27 cellular contexts compared by ENCODE assay signal in genomic region chr4:4408132-4408523, GRCh38. TPM values are rescaled to one million over a fixed set of nuclear protein-coding genes. Genes with fewer than 3 reads are reported as not detected.
"Had no signal": no experiment of that assay in that cellular context is flagged by ENCODE, and none has a peak within 500 bp of the region (broad histone marks: within the 10 kb centered on the region; RNA-seq: fewer than 3 reads in every experiment).

No MANE protein-coding gene starts in this region.

- H3K9me3 Mint-ChIP-seq: activated CD4-positive, alpha-beta memory T cell treated with anti-CD3 and anti-CD28 coated beads for 36 hours; activated CD4-positive, alpha-beta T cell treated with anti-CD3 and anti-CD28 coated beads, Interleukin-2, amount 10 ng/mL, durations not matched to agents 7 days and 5 days; activated naive CD4-positive, alpha-beta T cell treated with anti-CD3 and anti-CD28 coated beads, Interleukin-2, amount 50 U/mL, for 72 hours; activated naive CD8-positive, alpha-beta T cell treated with anti-CD3 and anti-CD28 coated beads, Interleukin-2, amount 50 U/mL, for 24 hours; activated T-cell treated with anti-CD3 and anti-CD28 coated beads, Interleukin-2, amount 50 U/mL, for 4 hours; brain had no signal

- H3K4me3 ChIP-seq: MG63, SJCRH30 had no signal

- DNase-seq: activated CD4-positive, alpha-beta memory T cell treated with anti-CD3 and anti-CD28 coated beads for 36 hours; activated CD4-positive, alpha-beta T cell treated with anti-CD3 and anti-CD28 coated beads, Interleukin-2, amount 10 ng/mL, durations not matched to agents 7 days and 5 days; activated CD4-positive, CD25-positive, alpha-beta regulatory T cell; activated CD8-positive, alpha-beta memory T cell treated with anti-CD3 and anti-CD28 coated beads for 24 hours; activated effector memory CD4-positive, alpha-beta T cell treated with anti-CD3 and anti-CD28 coated beads, Interleukin-2, amount 50 U/mL, for 16 hours; activated naive CD4-positive, alpha-beta T cell treated with Interleukin-2 at 50 U/mL for 16 hours; activated naive CD8-positive, alpha-beta T cell treated with anti-CD3 and anti-CD28 coated beads, Interleukin-2, amount 50 U/mL, for 24 hours; activated T-cell treated with anti-CD3 and anti-CD28 coated beads, Interleukin-2, amount 50 U/mL, for 4 hours; amniotic stem cell; MV-4-11; NCI-H1105; NCI-H1436; NCI-H1694 treated with DMSO at 0.1 percent for 48 hours; NCI-H2029 treated with DMSO at 0.1 percent for 48 hours; NCI-H446; NCI-H524; NCI-H748 treated with DMSO at 0.1 percent for 48 hours; OCI-M1; Right ventricle myocardium superior; RPMI8226; SJCRH30; SK-N-SH; T-helper 1 cell had no signal

- H3K27me3 ChIP-seq: MG63, SJCRH30 had no signal

- H3K27ac Mint-ChIP-seq: activated CD4-positive, alpha-beta memory T cell treated with anti-CD3 and anti-CD28 coated beads for 36 hours; activated CD4-positive, alpha-beta T cell treated with anti-CD3 and anti-CD28 coated beads, Interleukin-2, amount 10 ng/mL, durations not matched to agents 7 days and 5 days; activated naive CD4-positive, alpha-beta T cell treated with anti-CD3 and anti-CD28 coated beads, Interleukin-2, amount 50 U/mL, for 72 hours; activated naive CD8-positive, alpha-beta T cell treated with anti-CD3 and anti-CD28 coated beads, Interleukin-2, amount 50 U/mL, for 24 hours had no signal

- H3K4me2 ChIP-seq: SK-N-SH had no signal

- H3K9me3 ChIP-seq: MG63, SJCRH30, SK-N-SH had no signal

- ATAC-seq: activated naive CD8-positive, alpha-beta T cell treated with anti-CD3 and anti-CD28 coated beads, Interleukin-2, amount 50 U/mL, for 24 hours; activated T-cell treated with anti-CD3 and anti-CD28 coated beads, Interleukin-2, amount 50 U/mL, for 4 hours had no signal

- H3K4me1 ChIP-seq: SJCRH30 had no signal

- H3K4me1 Mint-ChIP-seq: activated CD4-positive, alpha-beta T cell treated with anti-CD3 and anti-CD28 coated beads, Interleukin-2, amount 10 ng/mL, durations not matched to agents 7 days and 5 days; activated naive CD8-positive, alpha-beta T cell treated with anti-CD3 and anti-CD28 coated beads, Interleukin-2, amount 50 U/mL, for 24 hours; brain had no signal

- H3K4me3 Mint-ChIP-seq: activated CD4-positive, alpha-beta memory T cell treated with anti-CD3 and anti-CD28 coated beads for 36 hours; activated CD4-positive, alpha-beta T cell treated with anti-CD3 and anti-CD28 coated beads, Interleukin-2, amount 10 ng/mL, durations not matched to agents 7 days and 5 days; activated naive CD8-positive, alpha-beta T cell treated with anti-CD3 and anti-CD28 coated beads, Interleukin-2, amount 50 U/mL, for 24 hours; activated T-cell treated with anti-CD3 and anti-CD28 coated beads, Interleukin-2, amount 50 U/mL, for 4 hours; brain had no signal

- H3K27me3 Mint-ChIP-seq: activated CD4-positive, alpha-beta memory T cell treated with anti-CD3 and anti-CD28 coated beads for 36 hours; activated CD4-positive, alpha-beta T cell treated with anti-CD3 and anti-CD28 coated beads, Interleukin-2, amount 10 ng/mL, durations not matched to agents 7 days and 5 days; activated naive CD8-positive, alpha-beta T cell treated with anti-CD3 and anti-CD28 coated beads, Interleukin-2, amount 50 U/mL, for 24 hours; brain had no signal

- H3K27ac ChIP-seq: SJCRH30, VCaP had no signal

- H3K36me3 ChIP-seq: MG63, SJCRH30 had no signal

RNA-seq across cellular contexts. Expression of gene NSG1, which starts 21.2 kb away (rescaled TPM):
- total RNA-seq: SJCRH30 had no signal
